Comparison of ENCODE assay signal across 6 cellular contexts in the genomic region with DNA sequence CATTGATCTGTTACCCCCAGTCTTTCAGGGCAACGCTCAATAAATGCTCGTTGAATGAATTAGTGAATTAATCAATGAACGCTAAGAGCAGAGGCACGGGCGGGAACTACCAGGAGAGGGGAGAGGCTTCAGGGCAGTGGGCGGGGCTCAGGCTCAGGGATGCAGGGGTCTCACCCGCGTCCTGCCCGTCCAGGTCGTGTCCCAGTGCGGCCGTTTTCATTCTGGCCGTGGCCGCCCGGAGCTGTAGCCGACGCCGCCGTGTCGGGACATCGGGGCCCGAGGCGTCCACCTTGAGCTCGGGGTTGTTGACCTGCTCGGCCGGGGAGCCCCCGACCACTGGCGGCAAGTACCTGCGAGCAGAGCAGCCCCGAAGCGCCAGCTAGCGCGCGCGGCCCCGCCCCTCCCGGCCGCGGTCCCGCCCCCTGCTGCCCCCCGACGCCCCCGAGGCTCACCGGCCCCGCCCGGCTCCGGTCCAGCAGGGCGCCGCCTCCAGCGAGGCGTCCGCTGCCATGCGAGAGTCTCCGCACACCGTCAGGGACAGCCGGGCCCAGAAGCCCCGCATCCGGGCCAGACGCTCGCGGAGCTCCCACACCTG. TPM values are rescaled to one million over a fixed set of nuclear protein-coding genes. Genes with fewer than 3 reads are reported as not detected.
A peak's percentile ranks its signal among the peaks of the same experiment; 100 is the strongest.
DNase-seq lines count a peak whose midpoint lies in the region; ATAC-seq and TF ChIP-seq lines count a peak whose summit lies in the region.

No MANE protein-coding gene starts in this region.

- H3K27me3 ChIP-seq in H7 (ENCODE audit: control insufficient read depth, insufficient read depth, low read length) = peaks cover 34% of the 10 kb centered on the region
- peaks cover 38% of the 10 kb centered on the region for H3K27me3 ChIP-seq in neural progenitor cell

- H3K4me1 Mint-ChIP-seq in brain = peaks cover 70% of the 10 kb centered on the region
- H3K4me1 Mint-ChIP-seq in neural progenitor cell = peaks cover 57% of the 10 kb centered on the region

- H3K79me2 ChIP-seq in neural progenitor cell (ENCODE audit: low read depth) = peaks cover 2% of the 10 kb centered on the region

- peaks cover 21% of the 10 kb centered on the region for H3K36me3 Mint-ChIP-seq in brain
- H3K36me3 Mint-ChIP-seq in neural progenitor cell = peaks cover 18% of the 10 kb centered on the region

- H3K27me3 Mint-ChIP-seq in brain (peaks cover 17% of the 10 kb centered on the region), neural progenitor cell (ENCODE audit: insufficient read depth, low read depth) (peaks cover 17% of the 10 kb centered on the region)

- H3K4me3 Mint-ChIP-seq in brain (peak overlapping the region; percentile 43 to 74 (median 66)), neural progenitor cell (no peak overlapping the region)

- H3K4me1 ChIP-seq in neural progenitor cell = peaks cover 38% of the 10 kb centered on the region

- H2AFZ ChIP-seq in neural progenitor cell (replicated peaks) = peak overlapping the region; percentile 45

- DNase-seq in H7 = peak; percentile 95
- DNase-seq in neural progenitor cell (ENCODE audit: low spot score) = peak; percentile 84
- DNase-seq in effector CD4-positive, alpha-beta T cell = no peak
- no peak for DNase-seq in epidermal melanocyte (ENCODE audit: insufficient read length, low spot score)

- H3K36me3 ChIP-seq in H7 (replicated peaks; ENCODE audit: control insufficient read depth, insufficient read depth, low read length) (peaks cover 10% of the 10 kb centered on the region), neural progenitor cell (no peaks in the 10 kb centered on the region)

- no peak for ATAC-seq in GM21786 (IDR thresholded peaks at IDR 0.05; ENCODE audit: unreplicated experiment)

- peak overlapping the region; percentile 89 for H3K4me2 ChIP-seq in neural progenitor cell

- H3K4me3 ChIP-seq in H7 (ENCODE audit: insufficient read depth, low read depth, low read length) = peak overlapping the region; percentile 53
- peak overlapping the region; percentile 55 for H3K4me3 ChIP-seq in neural progenitor cell

- H3F3A ChIP-seq in neural progenitor cell (ENCODE audit: low read depth) = peaks cover 44% of the 10 kb centered on the region

- H4K20me1 ChIP-seq in neural progenitor cell (ENCODE audit: low read depth) = peaks cover 62% of the 10 kb centered on the region

- TF ChIP-seq CTCF in brain (conservative IDR thresholded peaks at IDR 0.05) = no peak
- no peak for TF ChIP-seq CTCF in neural progenitor cell (IDR thresholded peaks at IDR 0.05)

- H3K9me3 ChIP-seq in neural progenitor cell (ENCODE audit: low read depth) = no peaks in the 10 kb centered on the region

- peak overlapping the region; percentile 18 to 91 (median 86) for H3K27ac Mint-ChIP-seq in brain
- H3K27ac Mint-ChIP-seq in neural progenitor cell = no peak overlapping the region

- H3K9me3 Mint-ChIP-seq in brain (no peaks in the 10 kb centered on the region), neural progenitor cell (no peaks in the 10 kb centered on the region)

- H3K27ac ChIP-seq in neural progenitor cell = no peak overlapping the region

- H3K9ac ChIP-seq in neural progenitor cell = no peak overlapping the region

RNA-seq across cellular contexts. Expression of a gene that starts 2.8 kb away (rescaled TPM):
- 0.73 and 3.1 TPM in 2 replicates for total RNA-seq in H7 (2014; rRNA removed; shearing (Covaris generic))
- 3.9 TPM for polyA plus RNA-seq in brain (ENCODE audit: insufficient read depth, low read depth, low replicate concordance)
- total RNA-seq in neural progenitor cell (ENCODE audit: low replicate concordance) = 0.90 and 2.5 TPM in 2 replicates

RNA-seq across cellular contexts. Expression of a gene that starts 6.0 kb away (rescaled TPM):
- total RNA-seq in H7 (2014; rRNA removed; shearing (Covaris generic)) = 39.1 and 65.8 TPM in 2 replicates
- polyA plus RNA-seq in brain (ENCODE audit: insufficient read depth, low read depth, low replicate concordance) = 38.8 TPM
- total RNA-seq in neural progenitor cell (ENCODE audit: low replicate concordance) = 17.0 and 61.0 TPM in 2 replicates

RNA-seq across cellular contexts. Expression of a gene that starts 6.5 kb away (rescaled TPM):
- 2.4 and 10.3 TPM in 2 replicates for total RNA-seq in H7 (2014; rRNA removed; shearing (Covaris generic))
- polyA plus RNA-seq in brain (ENCODE audit: insufficient read depth, low read depth, low replicate concordance) = 8.9 TPM
- total RNA-seq in neural progenitor cell (ENCODE audit: low replicate concordance) = 0.58 and 1.2 TPM in 2 replicates

RNA-seq across cellular contexts. Expression of a gene that starts 12.7 kb away (rescaled TPM):
- total RNA-seq in H7 (2014; rRNA removed; shearing (Covaris generic)) = 13.6 and 14.8 TPM in 2 replicates
- 12.2 TPM for polyA plus RNA-seq in brain (ENCODE audit: insufficient read depth, low read depth, low replicate concordance)
- 4.3 and 13.3 TPM in 2 replicates for total RNA-seq in neural progenitor cell (ENCODE audit: low replicate concordance)

RNA-seq across cellular contexts. Expression of a gene that starts 22.5 kb away (rescaled TPM):
- total RNA-seq in H7 (2014; rRNA removed; shearing (Covaris generic)) = 143 and 165 TPM in 2 replicates
- 215 TPM for polyA plus RNA-seq in brain (ENCODE audit: insufficient read depth, low read depth, low replicate concordance)
- total RNA-seq in neural progenitor cell (ENCODE audit: low replicate concordance) = 70.5 and 123 TPM in 2 replicates

Comparison
In these comparisons a context has a peak if more than half of its experiments do, and no peak if none do; other contexts are left out.
1. DNase-seq: peak in H7 (single experiment) and neural progenitor cell (single experiment); none in effector CD4-positive, alpha-beta T cell (single experiment) and epidermal melanocyte (single experiment).